Comparison of ENCODE assay signal across 18 cellular contexts in genomic region chrX:77085372-77085771, GRCh38.
DNase-seq lines count a peak whose midpoint lies in the region; ATAC-seq and TF ChIP-seq lines count a peak whose summit lies in the region.
"Had no signal": no experiment of that assay in that cellular context is flagged by ENCODE, and none has a peak within 500 bp of the region (broad histone marks: within the 10 kb centered on the region; RNA-seq: fewer than 3 reads in every experiment).

No MANE protein-coding gene starts in this region.

- H3K79me2 ChIP-seq in GM23338 (replicated peaks; ENCODE audit: insufficient read depth) (no peaks in the 10 kb centered on the region), mesendoderm (ENCODE audit: control insufficient read depth, insufficient read depth, low read length) (no peaks in the 10 kb centered on the region)

- H3K4me3 Mint-ChIP-seq in GM23338 = no peak overlapping the region
- H3K4me3 Mint-ChIP-seq: CD14-positive monocyte; CD4-positive, alpha-beta memory T cell had no signal

- H3K36me3 ChIP-seq in GM23338 (ENCODE audit: insufficient read depth) (no peaks in the 10 kb centered on the region), mesendoderm (ENCODE audit: control insufficient read depth, insufficient read depth, low read length) (no peaks in the 10 kb centered on the region), ascending aorta (no peaks in the 10 kb centered on the region)
- H3K36me3 ChIP-seq: BLaER1 had no signal

- no peak overlapping the region for H3K4me3 ChIP-seq in GM23338
- H3K4me3 ChIP-seq in mesendoderm (ENCODE audit: low read length) = no peak overlapping the region
- no peak overlapping the region for H3K4me3 ChIP-seq in dorsolateral prefrontal cortex
- no peak overlapping the region for H3K4me3 ChIP-seq in ascending aorta
- H3K4me3 ChIP-seq: BLaER1 had no signal

- H2BK5ac ChIP-seq in mesendoderm (ENCODE audit: low read length) = no peak overlapping the region

- H3K79me1 ChIP-seq in mesendoderm (ENCODE audit: low read length) = no peaks in the 10 kb centered on the region

- peaks cover 4 to 14% of the 10 kb centered on the region in 2 donors for H3K9me3 ChIP-seq in ascending aorta

- intact Hi-C loops in dorsolateral prefrontal cortex (cut with DNase I) = no loop called here
- intact Hi-C loops in ascending aorta (cut with DNase I) = loop anchor here (5.0 to 10.0 kb wide), 3 partner anchors 58 to 359 kb away; partner anchors contain the start of gene FGF16

- H3K4me1 ChIP-seq in GM23338 (ENCODE audit: insufficient read depth) = no peaks in the 10 kb centered on the region
- no peaks in the 10 kb centered on the region for H3K4me1 ChIP-seq in mesendoderm (ENCODE audit: control insufficient read depth, low read depth, low read length)
- H3K4me1 ChIP-seq in ascending aorta = peaks cover 0 to 12% of the 10 kb centered on the region in 2 donors
- H3K4me1 ChIP-seq: BLaER1 had no signal

- no peaks in the 10 kb centered on the region for H3F3A ChIP-seq in GM23338 (replicated peaks; ENCODE audit: low read depth)

- H3K4me2 ChIP-seq in GM23338 = no peak overlapping the region
- H3K4me2 ChIP-seq in mesendoderm (ENCODE audit: low read length) = no peak overlapping the region
- H3K4me2 ChIP-seq: BLaER1 had no signal

- no peaks in the 10 kb centered on the region for H4K20me1 ChIP-seq in GM23338 (replicated peaks; ENCODE audit: insufficient read depth)
- H4K20me1 ChIP-seq: BLaER1 had no signal

- no peak overlapping the region for H3K9ac ChIP-seq in mesendoderm (ENCODE audit: low read length)
- H3K9ac ChIP-seq: BLaER1 had no signal

- H3K36me3 Mint-ChIP-seq in GM23338 (ENCODE audit: low read depth) = peaks cover 3% of the 10 kb centered on the region; the same call in 1 of the 3 replicates
- H3K36me3 Mint-ChIP-seq: CD14-positive monocyte; CD4-positive, alpha-beta memory T cell had no signal

- no CpG with 5 or more reads among the region's 4 CpGs for WGBS in mesendoderm (ENCODE audit: extremely low coverage, insufficient coverage, low lambda C conversion rate)

- H3K4ac ChIP-seq in mesendoderm (ENCODE audit: low read depth, low read length) = no peak overlapping the region

- H3K23ac ChIP-seq in mesendoderm (ENCODE audit: low read length) = no peak overlapping the region

- no peak overlapping the region for H3K56ac ChIP-seq in mesendoderm (ENCODE audit: low read length)

- no peak overlapping the region for H3K18ac ChIP-seq in mesendoderm (ENCODE audit: low read length)

- in situ Hi-C loops in GM13976 (cut with MboI; ENCODE audit: low sequenced_read_pairs, unreplicated experiment) = no loop called here

- H2BK15ac ChIP-seq in mesendoderm (replicated peaks; ENCODE audit: low read depth) = no peak overlapping the region

- H3K27ac Mint-ChIP-seq in GM23338 = no peak overlapping the region
- H3K27ac Mint-ChIP-seq: CD14-positive monocyte; CD4-positive, alpha-beta memory T cell had no signal

- no peaks in the 10 kb centered on the region for H3K27me3 Mint-ChIP-seq in GM23338 (ENCODE audit: insufficient read depth, low read depth, poor library complexity)
- H3K27me3 Mint-ChIP-seq: CD4-positive, alpha-beta memory T cell had no signal

- H3K4me1 Mint-ChIP-seq in GM23338 = no peaks in the 10 kb centered on the region
- H3K4me1 Mint-ChIP-seq: CD14-positive monocyte; CD4-positive, alpha-beta memory T cell had no signal

- H3K27me3 ChIP-seq in GM23338 (ENCODE audit: insufficient read depth) (no peaks in the 10 kb centered on the region), mesendoderm (ENCODE audit: insufficient read depth, low read length, poor library complexity) (no peaks in the 10 kb centered on the region), dorsolateral prefrontal cortex (peaks cover 0 to 64% (median 10%) of the 10 kb centered on the region in 45 donors), ascending aorta (no peaks in the 10 kb centered on the region)

- H2AFZ ChIP-seq in GM23338 = no peak overlapping the region

- TF ChIP-seq CTCF in GM23338 (conservative IDR thresholded peaks at IDR 0.05; ENCODE audit: low read depth in 2 of 2) (no peak), dorsolateral prefrontal cortex (IDR thresholded peaks at IDR 0.05 in 54 of 56, conservative IDR thresholded peaks at IDR 0.05 in 2 of 56; ENCODE audit: low read depth in 1 of 56, partially characterized antibody in 56 of 56) (no peak), ascending aorta (IDR thresholded peaks at IDR 0.05) (no peak), GM13976 (IDR thresholded peaks at IDR 0.05; ENCODE audit: borderline replicate concordance, control extremely low read depth, extremely low read depth, insufficient read depth, missing control alignments) (no peak)

- H2AK5ac ChIP-seq in mesendoderm (ENCODE audit: low read length) = no peak overlapping the region

- DNase-seq in GM23338 (ENCODE audit: low spot score) = peak; percentile 4
- DNase-seq in dermis microvascular lymphatic vessel endothelial cell (ENCODE audit: low read depth in 2 of 2) = peak; percentile 77 to 86
- DNase-seq in iPS DF 19.7 (ENCODE audit: low read depth, low spot score) = peak; percentile 5
- peak; percentile 11 for DNase-seq in mesendoderm
- DNase-seq in dorsolateral prefrontal cortex = no peak
- no peak for DNase-seq in ascending aorta (ENCODE audit: low spot score in 2 of 2)
- no peak for DNase-seq in GM13976 (ENCODE audit: low spot score)
- DNase-seq in stimulated activated CD4-positive, alpha-beta T cell treated with anti-CD3 and anti-CD28 coated beads, Interleukin-12 subunit alpha, Interleukin-12 subunit beta, amount 100 ng/mL, for 4 hours = no peak
- DNase-seq: CD4-positive, alpha-beta memory T cell; DMS153; DMS79; GF-D8; GOT3; H7; IMR-90 had no signal

- no peak overlapping the region for H4K8ac ChIP-seq in mesendoderm (ENCODE audit: low read depth, low read length)

- no peak for ATAC-seq in GM23338

- H4K5ac ChIP-seq in mesendoderm (ENCODE audit: low read length) = no peak overlapping the region

- H3K9me2 ChIP-seq in GM23338 (ENCODE audit: insufficient read depth) = no peaks in the 10 kb centered on the region

- H2BK120ac ChIP-seq in mesendoderm (ENCODE audit: low read depth, low read length) = no peak overlapping the region

- no peak overlapping the region for H3K27ac ChIP-seq in GM23338 (ENCODE audit: low read depth)
- no peak overlapping the region for H3K27ac ChIP-seq in mesendoderm (ENCODE audit: low read depth, low read length)
- no peak overlapping the region for H3K27ac ChIP-seq in dorsolateral prefrontal cortex
- no peak overlapping the region for H3K27ac ChIP-seq in ascending aorta
- H3K27ac ChIP-seq: 22Rv1, BLaER1 had no signal

- H3K9me3 Mint-ChIP-seq in GM23338 = peaks cover 18% of the 10 kb centered on the region

TF ChIP-seq in GM23338, 12 proteins besides CTCF, POLR2A, EP300 and RAD21:
- TF ChIP-seq EZH2 (IDR thresholded peaks at IDR 0.05; ENCODE audit: low read depth, unreplicated experiment) = no peak
- no peak for TF ChIP-seq POLR2AphosphoS5 (IDR thresholded peaks at IDR 0.05; ENCODE audit: low read depth)

Comparison
In these comparisons a context has a peak if more than half of its experiments do, and no peak if none do; other contexts are left out.
1. DNase-seq: peak in GM23338 (single experiment), dermis microvascular lymphatic vessel endothelial cell (2 of 2), iPS DF 19.7 (single experiment) and mesendoderm (single experiment); none in dorsolateral prefrontal cortex (0 of 10), ascending aorta (0 of 2), GM13976 (single experiment) and stimulated activated CD4-positive, alpha-beta T cell treated with anti-CD3 and anti-CD28 coated beads, Interleukin-12 subunit alpha, Interleukin-12 subunit beta, amount 100 ng/mL, for 4 hours (single experiment).